ENCODE assay signal across 9 cellular contexts in genomic region chr11:62669420-62670161, GRCh38. TPM values are rescaled to one million over a fixed set of nuclear protein-coding genes. Genes with fewer than 3 reads are reported as not detected.
A peak's percentile ranks its signal among the peaks of the same experiment; 100 is the strongest.
DNase-seq lines count a peak whose midpoint lies in the region; ATAC-seq, FAIRE-seq and TF ChIP-seq lines count a peak whose summit lies in the region.
"Had no signal": no experiment of that assay in that cellular context is flagged by ENCODE, and none has a peak within 500 bp of the region (broad histone marks: within the 10 kb centered on the region; RNA-seq: fewer than 3 reads in every experiment).

No MANE protein-coding gene starts in this region.

- peak overlapping the region; percentile 48 for H3K4me2 ChIP-seq in keratinocyte (ENCODE audit: control insufficient read depth, extremely low read depth, insufficient read depth, low read depth, low read length)

- CTCF ChIA-PET in A673 (lab: Charles Lee) (no interaction called here), T-cell (lab: Charles Lee) (interaction anchor here in 1 of 2 donors (0.6 kb wide), 1 partner anchor 1352 kb away, joined by 3 read pairs; no protein-coding TSS in a partner anchor)

- POLR2A ChIA-PET in A673 (lab: Charles Lee; ENCODE audit: low non-redundant PET), result interaction anchor here (0.6 to 0.7 kb wide), 2 partner anchors 50 to 67 kb away, joined by 3 read pairs; no protein-coding TSS in a partner anchor
- POLR2A ChIA-PET in T-cell (lab: Charles Lee), result interaction anchor here (0.6 to 0.7 kb wide), 3 partner anchors 82 to 399 kb away, joined by 3 to 6 read pairs (median 5); no protein-coding TSS in a partner anchor

- H3K27ac ChIP-seq in A673 (ENCODE audit: low read depth, low read length, poor library complexity, severe bottlenecking), result peak overlapping the region; percentile 33
- H3K27ac ChIP-seq in keratinocyte (ENCODE audit: control insufficient read depth, insufficient read depth, low read length), result no peak overlapping the region
- no peak overlapping the region for H3K27ac ChIP-seq in uterus

- H3K4me1 Mint-ChIP-seq in T-cell, result peaks cover 54 to 65% (median 60%) of the 10 kb centered on the region in 3 donors

- dilution Hi-C loops in keratinocyte (cut with MboI; ENCODE audit: extremely low pct_ligation_motif_present, low sequenced_read_pairs), result no loop called here

- TF ChIP-seq POLR2A in GM15510 (IDR thresholded peaks at IDR 0.05; ENCODE audit: borderline replicate concordance, extremely low read depth, insufficient read length) (peak; percentile 5), uterus (IDR thresholded peaks at IDR 0.05) (no peak)

- H3K27me3 Mint-ChIP-seq in T-cell, result no peaks in the 10 kb centered on the region

- peaks cover 53% of the 10 kb centered on the region for H3K79me2 ChIP-seq in keratinocyte (ENCODE audit: control insufficient read depth, insufficient read depth, low read length)

- ATAC-seq in T-cell (replicated peaks in 1 of 4) (no peak), HG02623 (IDR thresholded peaks at IDR 0.05; ENCODE audit: unreplicated experiment) (no peak), GM18519 (IDR thresholded peaks at IDR 0.05; ENCODE audit: low FRiP score, unreplicated experiment) (no peak)
- ATAC-seq: Right ventricle myocardium inferior had no signal

- H3K27me3 ChIP-seq in A673 (replicated peaks; ENCODE audit: insufficient read depth, low read depth, low read length, poor library complexity) (no peaks in the 10 kb centered on the region), keratinocyte (ENCODE audit: control insufficient read depth, extremely low read depth, insufficient read depth, low read length) (no peaks in the 10 kb centered on the region), uterus (no peaks in the 10 kb centered on the region)

- peaks cover 9% of the 10 kb centered on the region for H3K36me3 Mint-ChIP-seq in T-cell

- H2AFZ ChIP-seq in keratinocyte (ENCODE audit: control insufficient read depth, low read length), result no peak overlapping the region

- peak overlapping the region; percentile 98 to 99 for H3K27ac Mint-ChIP-seq in T-cell

- BruUV-seq in A673 (replicated peaks; lab: Mats Ljungman, UMichigan), result no TSS peak

- no peaks in the 10 kb centered on the region for H3K9me1 ChIP-seq in keratinocyte (ENCODE audit: control insufficient read depth, extremely low read depth, insufficient read depth, low read length)

- peaks cover 4% of the 10 kb centered on the region for H4K20me1 ChIP-seq in keratinocyte (ENCODE audit: control insufficient read depth, extremely low read depth, insufficient read depth, low read length)

- peaks cover 41% of the 10 kb centered on the region for H3K36me3 ChIP-seq in A673 (ENCODE audit: insufficient read depth, low read length, poor library complexity, severe bottlenecking)
- peaks cover 14 to 30% of the 10 kb centered on the region in 2 experiments for H3K36me3 ChIP-seq in keratinocyte (ENCODE audit: control insufficient read depth in 2 of 2, extremely low read depth in 1 of 2, insufficient read depth in 2 of 2, low read length in 2 of 2)
- H3K36me3 ChIP-seq in uterus, result no peaks in the 10 kb centered on the region

- no peaks in the 10 kb centered on the region for H3K9me3 Mint-ChIP-seq in T-cell

- FAIRE-seq in keratinocyte (lab: Jason Lieb, UNC), result no peak

- TF ChIP-seq CTCF in A673 (conservative IDR thresholded peaks at IDR 0.05; ENCODE audit: low read depth, low read length) (no peak), keratinocyte (optimal IDR thresholded peaks at IDR 0.05 in 1 of 3, IDR thresholded peaks at IDR 0.05 in 1 of 3, conservative IDR thresholded peaks at IDR 0.05 in 1 of 3; ENCODE audit: extremely low read depth in 1 of 3, insufficient read depth in 2 of 3, low read length in 3 of 3) (no peak), uterus (IDR thresholded peaks at IDR 0.05) (no peak)

- H3K9me3 ChIP-seq in A673 (ENCODE audit: low read depth, low read length, poor library complexity, severe bottlenecking) (no peaks in the 10 kb centered on the region), keratinocyte (ENCODE audit: control insufficient read depth, low read depth, low read length) (no peaks in the 10 kb centered on the region), uterus (no peaks in the 10 kb centered on the region)

- intact Hi-C loops in A673 (cut with micrococcal nuclease; ENCODE audit: unreplicated experiment) (no loop called here), uterus (cut with DNase I; ENCODE audit: low total_unique reads) (no loop called here)

- H3K4me3 Mint-ChIP-seq in T-cell, result peak overlapping the region in 2 of 3 donors; percentile 28 to 52

- DNase-seq in A673 (ENCODE audit: low spot score), result no peak
- DNase-seq in T-cell, result no peak
- no peak for DNase-seq in keratinocyte (ENCODE audit: low read depth, low spot score)
- no peak for DNase-seq in uterus
- no peak for DNase-seq in activated effector memory CD4-positive, alpha-beta T cell treated with Interleukin-2 at 50 U/mL for 16 hours

- H3K4me3 ChIP-seq in A673 (ENCODE audit: low read depth, low read length, poor library complexity, severe bottlenecking), result no peak overlapping the region
- peak overlapping the region in 1 of 3 experiments; percentile 0 for H3K4me3 ChIP-seq in keratinocyte (ENCODE audit: control insufficient read depth in 2 of 3, extremely low read depth in 1 of 3, insufficient read depth in 2 of 3, low read depth in 1 of 3, low read length in 3 of 3)
- H3K4me3 ChIP-seq in uterus, result no peak overlapping the region

- H3K4me1 ChIP-seq in A673 (ENCODE audit: insufficient read depth, low read length, poor library complexity, severe bottlenecking) (peaks cover 30% of the 10 kb centered on the region), keratinocyte (ENCODE audit: control insufficient read depth, extremely low read depth, insufficient read depth, low read length) (peaks cover 29% of the 10 kb centered on the region), uterus (peaks cover 9 to 15% of the 10 kb centered on the region in 2 donors)

- no peak overlapping the region for H3K9ac ChIP-seq in keratinocyte (ENCODE audit: control insufficient read depth, extremely low read depth, insufficient read depth, low read length)

RNA-seq across cellular contexts. Expression of gene UQCC3, which starts 1.9 kb away (rescaled TPM):
- 28.0 and 29.0 TPM in 2 replicates for total RNA-seq in A673 (2021)
- total RNA-seq in T-cell, result 1 to 10 TPM; 2.7 to 9.3 (median 8.1) TPM
- 8.3 to 11.7 TPM (median 8.6 TPM) in 3 replicates for polyA plus RNA-seq in keratinocyte
- polyA plus RNA-seq in keratinocyte (2011; ENCODE audit: low read depth), result 4.1 TPM
- polyA plus RNA-seq in keratinocyte (2011; cell fraction: cytosol; rRNA removed), result 2.4 and 7.8 TPM in 2 replicates
- polyA plus RNA-seq in keratinocyte (2011; cell fraction: nucleus; rRNA removed), result 2.1 and 2.8 TPM in 2 replicates
- 6.2 and 15.0 TPM in 2 replicates for polyA plus RNA-seq in keratinocyte (2012; ENCODE audit: low replicate concordance)
- polyA minus RNA-seq in keratinocyte, result 1.0 to 2.2 TPM (median 1.5 TPM) in 3 replicates
- polyA minus RNA-seq in keratinocyte (2011; cell fraction: cytosol; rRNA and poly(A)+ RNA removed), result 10.0 TPM
- 0.53 and 2.0 TPM in 2 replicates for polyA minus RNA-seq in keratinocyte (2011; cell fraction: nucleus; rRNA and poly(A)+ RNA removed)
- total RNA-seq in uterus, result 1 to 10 TPM in 3 of 4 donors, under 1 TPM in 1; 0.51 to 6.6 (median 3.4) TPM

RNA-seq across cellular contexts. Expression of gene LBHD1, which starts 2.5 kb away (rescaled TPM):
- total RNA-seq in A673 (2021) (7.1 and 7.8 TPM in 2 replicates), T-cell (10 to 100 TPM; 15.5 to 24.7 (median 20.7) TPM), uterus (10 to 100 TPM in 1 of 4 donors, 1 to 10 TPM in 2, not detected in 1; 3.5 to 18.2 (median 6.9) TPM)
- polyA plus RNA-seq in keratinocyte, result 3.8 to 5.3 TPM (median 4.9 TPM) in 3 replicates
- polyA plus RNA-seq in keratinocyte (2011; ENCODE audit: low read depth), result 0.27 TPM
- 1.7 and 1.8 TPM in 2 replicates for polyA plus RNA-seq in keratinocyte (2011; cell fraction: cytosol; rRNA removed)
- 19.4 and 20.1 TPM in 2 replicates for polyA plus RNA-seq in keratinocyte (2011; cell fraction: nucleus; rRNA removed)
- polyA plus RNA-seq in keratinocyte (2012; ENCODE audit: low replicate concordance), result 0.86 and 2.6 TPM in 2 replicates
- polyA minus RNA-seq in keratinocyte, result 2.0 to 4.9 TPM (median 3.5 TPM) in 3 replicates
- 4.2 TPM for polyA minus RNA-seq in keratinocyte (2011; cell fraction: cytosol; rRNA and poly(A)+ RNA removed)
- 3.5 and 6.0 TPM in 2 replicates for polyA minus RNA-seq in keratinocyte (2011; cell fraction: nucleus; rRNA and poly(A)+ RNA removed)

RNA-seq across cellular contexts. Expression of gene CSKMT, which starts 4.5 kb away (rescaled TPM):
- total RNA-seq in A673 (2021), result 59.7 and 68.8 TPM in 2 replicates
- total RNA-seq in T-cell, result 10 to 100 TPM; 14.8 to 35.6 (median 27.4) TPM
- 4.0 to 4.5 TPM (median 4.2 TPM) in 3 replicates for polyA plus RNA-seq in keratinocyte
- polyA plus RNA-seq in keratinocyte (2011; ENCODE audit: low read depth), result 0.69 TPM
- polyA plus RNA-seq in keratinocyte (2011; cell fraction: cytosol; rRNA removed), result 1.3 TPM in 2 replicates
- polyA plus RNA-seq in keratinocyte (2011; cell fraction: nucleus; rRNA removed), result 7.0 and 7.8 TPM in 2 replicates
- polyA plus RNA-seq in keratinocyte (2012; ENCODE audit: low replicate concordance), result 5.7 and 13.4 TPM in 2 replicates
- 5.4 to 11.3 TPM (median 11.2 TPM) in 3 replicates for polyA minus RNA-seq in keratinocyte
- polyA minus RNA-seq in keratinocyte (2011; cell fraction: cytosol; rRNA and poly(A)+ RNA removed), result 150 TPM
- 13.4 and 25.7 TPM in 2 replicates for polyA minus RNA-seq in keratinocyte (2011; cell fraction: nucleus; rRNA and poly(A)+ RNA removed)
- 10 to 100 TPM in 2 of 4 donors, 1 to 10 TPM in 1, not detected in 1; 7.7 to 25.9 (median 12.6) TPM for total RNA-seq in uterus

RNA-seq across cellular contexts. Expression of gene C11orf98, which starts 4.6 kb away (rescaled TPM):
- total RNA-seq in A673 (2021) (124 and 141 TPM in 2 replicates), T-cell (10 to 100 TPM; 28.3 to 62.6 (median 54.8) TPM), uterus (10 to 100 TPM in 3 of 4 donors, 1 to 10 TPM in 1; 4.6 to 35.7 (median 19.5) TPM)
- 58.9 to 81.5 TPM (median 76.5 TPM) in 3 replicates for polyA plus RNA-seq in keratinocyte
- 147 TPM for polyA plus RNA-seq in keratinocyte (2011; ENCODE audit: low read depth)
- polyA plus RNA-seq in keratinocyte (2011; cell fraction: cytosol; rRNA removed), result 57.1 and 61.6 TPM in 2 replicates
- polyA plus RNA-seq in keratinocyte (2011; cell fraction: nucleus; rRNA removed), result 33.8 and 34.3 TPM in 2 replicates
- 85.2 and 112 TPM in 2 replicates for polyA plus RNA-seq in keratinocyte (2012; ENCODE audit: low replicate concordance)
- polyA minus RNA-seq in keratinocyte, result 5.6 to 8.9 TPM (median 7.2 TPM) in 3 replicates
- 13.0 TPM for polyA minus RNA-seq in keratinocyte (2011; cell fraction: cytosol; rRNA and poly(A)+ RNA removed)
- polyA minus RNA-seq in keratinocyte (2011; cell fraction: nucleus; rRNA and poly(A)+ RNA removed), result 4.4 and 5.0 TPM in 2 replicates

RNA-seq across cellular contexts. Expression of gene UBXN1, which starts 9.3 kb away (rescaled TPM):
- total RNA-seq in A673 (2021) (143 and 147 TPM in 2 replicates), T-cell (100 to 1,000 TPM; 180 to 199 (median 196) TPM), uterus (100 to 1,000 TPM in 2 of 4 donors, 10 to 100 TPM in 2; 55.4 to 276 (median 102) TPM)
- 45.9 to 72.5 TPM (median 58.5 TPM) in 3 replicates for polyA plus RNA-seq in keratinocyte
- 218 TPM for polyA plus RNA-seq in keratinocyte (2011; ENCODE audit: low read depth)
- polyA plus RNA-seq in keratinocyte (2011; cell fraction: cytosol; rRNA removed), result 28.0 and 74.7 TPM in 2 replicates
- 57.9 and 65.7 TPM in 2 replicates for polyA plus RNA-seq in keratinocyte (2011; cell fraction: nucleus; rRNA removed)
- 84.5 and 88.7 TPM in 2 replicates for polyA plus RNA-seq in keratinocyte (2012; ENCODE audit: low replicate concordance)
- polyA minus RNA-seq in keratinocyte, result 17.8 to 26.4 TPM (median 22.8 TPM) in 3 replicates
- 51.8 TPM for polyA minus RNA-seq in keratinocyte (2011; cell fraction: cytosol; rRNA and poly(A)+ RNA removed)
- polyA minus RNA-seq in keratinocyte (2011; cell fraction: nucleus; rRNA and poly(A)+ RNA removed), result 13.4 and 15.9 TPM in 2 replicates
